ENCODE assay signal across 4 cellular contexts in genomic region chr17:18676928-18677327, GRCh38. TPM values are rescaled to one million over a fixed set of nuclear protein-coding genes. Genes with fewer than 3 reads are reported as not detected.
"Had no signal": no experiment of that assay in that cellular context is flagged by ENCODE, and none has a peak within 500 bp of the region (broad histone marks: within the 10 kb centered on the region; RNA-seq: fewer than 3 reads in every experiment).

No MANE protein-coding gene starts in this region.

RNA-seq across cellular contexts. Expression of gene TBC1D28, which starts 32.7 kb away (rescaled TPM):
- total RNA-seq: LHCN-M2, M059J, MCF 10A, NCI-H460 had no signal
